Comparison of ENCODE assay signal across 25 cellular contexts in genomic region chr2:215777481-215778044, GRCh38.
"Had no signal": no experiment of that assay in that cellular context is flagged by ENCODE, and none has a peak within 500 bp of the region (broad histone marks: within the 10 kb centered on the region; RNA-seq: fewer than 3 reads in every experiment).

No MANE protein-coding gene starts in this region.

- H3K27me3 ChIP-seq: breast epithelium, Peyer's patch, SJCRH30 had no signal

- H3K4me2 ChIP-seq: SK-N-SH had no signal

- H3K36me3 ChIP-seq: breast epithelium, Peyer's patch, SJCRH30 had no signal

- H3K4me1 ChIP-seq: breast epithelium, Peyer's patch had no signal

- H3K4me3 ChIP-seq: breast epithelium, Peyer's patch, SJCRH30 had no signal

- H3K9ac ChIP-seq: SK-N-SH had no signal

- DNase-seq: activated CD4-positive, alpha-beta memory T cell treated with anti-CD3 and anti-CD28 coated beads, Interleukin-2, amount 10 ng/mL, durations not matched to agents 7 days and 5 days; activated CD4-positive, alpha-beta T cell treated with anti-CD3 and anti-CD28 coated beads for 36 hours; activated CD4-positive, alpha-beta T cell treated with anti-CD3 and anti-CD28 coated beads, Interleukin-2, amount 50 U/mL, for 1 hour; activated CD4-positive, CD25-positive, alpha-beta regulatory T cell; activated gamma-delta T cell; activated naive CD4-positive, alpha-beta T cell treated with anti-CD3 and anti-CD28 coated beads for 36 hours; activated naive CD8-positive, alpha-beta T cell treated with anti-CD3 and anti-CD28 coated beads, Interleukin-2, amount 10 ng/mL, durations not matched to agents 7 days and 5 days; activated T-cell treated with anti-CD3 and anti-CD28 coated beads for 4 hours; activated T-cell treated with anti-CD3 and anti-CD28 coated beads, Interleukin-2, amount 50 U/mL, for 48 hours; aorta; NCI-H1105 treated with DMSO at 0.1 percent for 48 hours; NCI-H1436 treated with DMSO at 0.1 percent for 48 hours; NCI-H187; NCI-H2081; NCI-H510A treated with DMSO at 0.1 percent for 48 hours; NCI-H69; Peyer's patch; Right ventricle myocardium superior; SJCRH30; SK-N-SH; T-helper 1 cell had no signal

- H3K9me3 ChIP-seq: breast epithelium, Peyer's patch, SJCRH30, SK-N-SH had no signal

- ATAC-seq: activated CD4-positive, alpha-beta T cell treated with anti-CD3 and anti-CD28 coated beads for 36 hours; activated T-helper 17 cell treated with anti-CD3 and anti-CD28 coated beads, Interleukin-2, amount 50 U/mL, for 72 hours had no signal

- H3K27ac ChIP-seq: breast epithelium, Peyer's patch, RWPE1, SJCRH30, VCaP had no signal
